Comparison of ENCODE assay signal across 8 cellular contexts in the genomic region with DNA sequence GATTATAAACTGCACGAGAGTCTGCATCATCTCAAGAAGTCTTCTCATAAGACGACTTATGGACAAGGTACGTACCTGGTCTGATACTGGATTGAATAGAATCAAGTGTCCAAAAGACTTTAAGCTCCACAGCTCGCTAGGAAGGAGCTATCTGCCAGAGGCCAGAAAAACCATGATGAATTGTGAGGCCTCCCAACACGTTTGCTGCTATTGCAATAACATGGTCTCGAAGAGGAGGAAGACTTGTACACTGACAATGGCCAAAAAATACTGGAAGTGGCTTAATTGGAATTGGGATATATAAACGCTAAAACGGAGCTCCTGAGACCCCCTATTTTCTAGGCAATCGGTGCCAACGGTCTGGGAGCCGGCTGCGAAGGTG. TPM values are rescaled to one million over a fixed set of nuclear protein-coding genes. Genes with fewer than 3 reads are reported as not detected.
DNase-seq lines count a peak whose midpoint lies in the region; ATAC-seq and TF ChIP-seq lines count a peak whose summit lies in the region.

No MANE protein-coding gene starts in this region.

- H2AFZ ChIP-seq in H9 (ENCODE audit: low read length) (no peak overlapping the region), neural cell (ENCODE audit: low read depth, low read length) (peak overlapping the region; percentile 89)

- H4K8ac ChIP-seq in H9 (replicated peaks; ENCODE audit: insufficient read length, low read depth, low read length): no peak overlapping the region

- H3K23ac ChIP-seq in H9 (ENCODE audit: insufficient read length, low read depth, low read length): no peak overlapping the region

- H3K4me3 Mint-ChIP-seq in H9 (peak overlapping the region; percentile 80 to 84), endothelial cell (ENCODE audit: unreplicated experiment) (peak overlapping the region; percentile 97)

- H3K4me1 Mint-ChIP-seq in H9: peaks cover 18 to 23% of the 10 kb centered on the region in 2 experiments
- peaks cover 5% of the 10 kb centered on the region for H3K4me1 Mint-ChIP-seq in endothelial cell (ENCODE audit: unreplicated experiment)

- no peak overlapping the region; the same call in 1 of the 2 replicates for H3K14ac ChIP-seq in H9 (ENCODE audit: insufficient read depth, low read length)

- H3K36me3 Mint-ChIP-seq in H9 (ENCODE audit: insufficient read depth in 1 of 3, low read depth in 3 of 3) (peaks cover 0 to 13% (median 11%) of the 10 kb centered on the region in 3 experiments; a peak in 5 of 7 replicates), endothelial cell (ENCODE audit: low read depth, unreplicated experiment) (peaks cover 9% of the 10 kb centered on the region)

- H3K18ac ChIP-seq in H9 (ENCODE audit: insufficient read length, low read depth, low read length): no peak overlapping the region

- no peak for TF ChIP-seq RAD21 in neural cell (conservative IDR thresholded peaks at IDR 0.05)

- no peaks in the 10 kb centered on the region; the same call in 1 of the 2 replicates for H3K27me3 Mint-ChIP-seq in H9 (ENCODE audit: low read depth)
- H3K27me3 Mint-ChIP-seq in endothelial cell (ENCODE audit: unreplicated experiment): no peaks in the 10 kb centered on the region

- H3F3A ChIP-seq in neural cell (ENCODE audit: insufficient read depth, low read length, poor library complexity, severe bottlenecking): no peaks in the 10 kb centered on the region

- no peak for ATAC-seq in HG02884 (IDR thresholded peaks at IDR 0.05; ENCODE audit: unreplicated experiment)
- no peak for ATAC-seq in GM21825 (IDR thresholded peaks at IDR 0.05; ENCODE audit: unreplicated experiment)
- no peak for ATAC-seq in HG02840 (IDR thresholded peaks at IDR 0.05; ENCODE audit: low FRiP score, unreplicated experiment)

- H3K27ac Mint-ChIP-seq in H9 (no peak overlapping the region), endothelial cell (ENCODE audit: unreplicated experiment) (peak overlapping the region; percentile 80)

- no peak overlapping the region for H2BK12ac ChIP-seq in H9 (ENCODE audit: insufficient read length, low read depth, low read length)

- no peaks in the 10 kb centered on the region for H3K79me2 ChIP-seq in H9 (ENCODE audit: insufficient read depth, low read length)
- H3K79me2 ChIP-seq in neural cell (replicated peaks; ENCODE audit: insufficient read depth, low read length): no peaks in the 10 kb centered on the region

- TF ChIP-seq EP300 in neural cell (conservative IDR thresholded peaks at IDR 0.05; ENCODE audit: poor library complexity, severe bottlenecking): no peak

- H3K9me2 ChIP-seq in neural cell (ENCODE audit: insufficient read depth, low read length): no peaks in the 10 kb centered on the region

- H4K20me1 ChIP-seq in H9 (ENCODE audit: control insufficient read depth, insufficient read depth, insufficient read length) (no peaks in the 10 kb centered on the region), neural cell (ENCODE audit: insufficient read depth) (no peaks in the 10 kb centered on the region)

- H2AK5ac ChIP-seq in H9 (ENCODE audit: insufficient read length, low read length): no peak overlapping the region

- H3K9me3 Mint-ChIP-seq in H9 (no peaks in the 10 kb centered on the region; a peak in 1 of 5 replicates), endothelial cell (ENCODE audit: unreplicated experiment) (no peaks in the 10 kb centered on the region)

- no peak overlapping the region for H3T11ph ChIP-seq in H9 (ENCODE audit: low read length)

- H2BK5ac ChIP-seq in H9 (ENCODE audit: insufficient read length, low read length): no peak overlapping the region

- H3K27me3 ChIP-seq in H9 (ENCODE audit: insufficient read depth, low read length) (no peaks in the 10 kb centered on the region), neural cell (ENCODE audit: insufficient read depth, low read depth, low read length) (no peaks in the 10 kb centered on the region)

- H3K23me2 ChIP-seq in H9 (ENCODE audit: insufficient read length, low read depth, low read length, poor library complexity, severe bottlenecking): peaks cover 7% of the 10 kb centered on the region

- H3K56ac ChIP-seq in H9 (ENCODE audit: insufficient read length, low read depth, low read length): no peak overlapping the region

- no peak overlapping the region for H3K4ac ChIP-seq in H9 (ENCODE audit: low read depth, low read length)

- H3K27ac ChIP-seq in H9 (ENCODE audit: insufficient read length, low read depth, low read length) (no peak overlapping the region), neural cell (ENCODE audit: low read length) (peak overlapping the region; percentile 81)

- no peak overlapping the region for H4K91ac ChIP-seq in H9 (ENCODE audit: insufficient read length, low read depth, low read length)

- 0 out of 2 replicates have a peak, but pooled peaks cover 2% of the 10 kb centered on the region for H3K4me1 ChIP-seq in H9 (ENCODE audit: insufficient read depth, low read length)

- TF ChIP-seq CTCF in H9 (conservative IDR thresholded peaks at IDR 0.05) (no peak), endothelial cell (IDR thresholded peaks at IDR 0.05; ENCODE audit: unreplicated experiment) (no peak), neural cell (IDR thresholded peaks at IDR 0.05; ENCODE audit: poor library complexity, severe bottlenecking) (no peak)

- H4K5ac ChIP-seq in H9 (ENCODE audit: insufficient read length, low read depth, low read length): no peak overlapping the region

- no peaks in the 10 kb centered on the region for H3K9me3 ChIP-seq in H9 (ENCODE audit: control insufficient read depth, low read depth, low read length)
- no peaks in the 10 kb centered on the region for H3K9me3 ChIP-seq in neural cell (ENCODE audit: low read length)

- H3K79me1 ChIP-seq in H9 (ENCODE audit: insufficient read depth, low read depth, low read length, poor library complexity, severe bottlenecking): no peaks in the 10 kb centered on the region

- H3K9ac ChIP-seq in H9 (ENCODE audit: extremely low read depth, insufficient read length, low read length) (no peak overlapping the region), neural cell (ENCODE audit: low read length) (peak overlapping the region; percentile 84)

- H2BK15ac ChIP-seq in H9 (ENCODE audit: low read depth, low read length): no peak overlapping the region

- H3K36me3 ChIP-seq in neural cell (ENCODE audit: insufficient read depth, low read length): no peaks in the 10 kb centered on the region

- H3K4me3 ChIP-seq in neural cell (ENCODE audit: low read length): peak overlapping the region; percentile 83

- DNase-seq in H9 (no peak), RPMI8226 (peak; percentile 37), endothelial cell (ENCODE audit: low spot score) (no peak)
- DNase-seq in stimulated activated naive CD4-positive, alpha-beta T cell (lab: John Stamatoyannopoulos, UW): no peak

- peak overlapping the region; percentile 85 for H3K4me2 ChIP-seq in H9 (ENCODE audit: insufficient read depth, insufficient read length, low read length)
- peak overlapping the region; percentile 100 for H3K4me2 ChIP-seq in neural cell (ENCODE audit: low read length)

- H2BK120ac ChIP-seq in H9 (ENCODE audit: low read depth, low read length, poor library complexity, severe bottlenecking): no peak overlapping the region

- no peak overlapping the region for H2BK20ac ChIP-seq in H9 (ENCODE audit: low read depth, low read length, poor library complexity, severe bottlenecking)

- WGBS in H9 (ENCODE audit: extremely low coverage, insufficient read length, low lambda C conversion rate): no CpG with 5 or more reads among the region's 12 CpGs

TF ChIP-seq in neural cell, 6 proteins besides CTCF, POLR2A, EP300 and RAD21:
- no peak for TF ChIP-seq MXI1 (conservative IDR thresholded peaks at IDR 0.05; ENCODE audit: poor library complexity, severe bottlenecking)
- no peak for TF ChIP-seq POLR2AphosphoS5 (IDR thresholded peaks at IDR 0.05)
- no peak for TF ChIP-seq TAF1 (IDR thresholded peaks at IDR 0.05; ENCODE audit: low read depth)
- TF ChIP-seq EZH2 (IDR thresholded peaks at IDR 0.05; ENCODE audit: borderline replicate concordance, insufficient read depth, low read length, poor library complexity, severe bottlenecking): no peak
- no peak for TF ChIP-seq SMC3 (conservative IDR thresholded peaks at IDR 0.05; ENCODE audit: poor library complexity)
- TF ChIP-seq, protein P1, sequence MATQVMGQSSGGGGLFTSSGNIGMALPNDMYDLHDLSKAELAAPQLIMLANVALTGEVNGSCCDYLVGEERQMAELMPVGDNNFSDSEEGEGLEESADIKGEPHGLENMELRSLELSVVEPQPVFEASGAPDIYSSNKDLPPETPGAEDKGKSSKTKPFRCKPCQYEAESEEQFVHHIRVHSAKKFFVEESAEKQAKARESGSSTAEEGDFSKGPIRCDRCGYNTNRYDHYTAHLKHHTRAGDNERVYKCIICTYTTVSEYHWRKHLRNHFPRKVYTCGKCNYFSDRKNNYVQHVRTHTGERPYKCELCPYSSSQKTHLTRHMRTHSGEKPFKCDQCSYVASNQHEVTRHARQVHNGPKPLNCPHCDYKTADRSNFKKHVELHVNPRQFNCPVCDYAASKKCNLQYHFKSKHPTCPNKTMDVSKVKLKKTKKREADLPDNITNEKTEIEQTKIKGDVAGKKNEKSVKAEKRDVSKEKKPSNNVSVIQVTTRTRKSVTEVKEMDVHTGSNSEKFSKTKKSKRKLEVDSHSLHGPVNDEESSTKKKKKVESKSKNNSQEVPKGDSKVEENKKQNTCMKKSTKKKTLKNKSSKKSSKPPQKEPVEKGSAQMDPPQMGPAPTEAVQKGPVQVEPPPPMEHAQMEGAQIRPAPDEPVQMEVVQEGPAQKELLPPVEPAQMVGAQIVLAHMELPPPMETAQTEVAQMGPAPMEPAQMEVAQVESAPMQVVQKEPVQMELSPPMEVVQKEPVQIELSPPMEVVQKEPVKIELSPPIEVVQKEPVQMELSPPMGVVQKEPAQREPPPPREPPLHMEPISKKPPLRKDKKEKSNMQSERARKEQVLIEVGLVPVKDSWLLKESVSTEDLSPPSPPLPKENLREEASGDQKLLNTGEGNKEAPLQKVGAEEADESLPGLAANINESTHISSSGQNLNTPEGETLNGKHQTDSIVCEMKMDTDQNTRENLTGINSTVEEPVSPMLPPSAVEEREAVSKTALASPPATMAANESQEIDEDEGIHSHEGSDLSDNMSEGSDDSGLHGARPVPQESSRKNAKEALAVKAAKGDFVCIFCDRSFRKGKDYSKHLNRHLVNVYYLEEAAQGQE (IDR thresholded peaks at IDR 0.05; ENCODE audit: borderline replicate concordance): no peak

RNA-seq across cellular contexts. Expression of gene DNAJC28, which starts 0.5 kb away (rescaled TPM):
- total RNA-seq in H9 (2021) (3.4 and 3.7 TPM in 2 replicates), endothelial cell (ENCODE audit: unreplicated experiment) (3.3 TPM)
- polyA plus RNA-seq in neural cell: 5.5 and 6.0 TPM in 2 replicates
- polyA minus RNA-seq in neural cell: 9.8 and 10.5 TPM in 2 replicates

RNA-seq across cellular contexts. Expression of gene TMEM50B, which starts 11.2 kb away (rescaled TPM):
- total RNA-seq in H9 (2021): 14.8 and 17.6 TPM in 2 replicates
- 35.5 TPM for total RNA-seq in endothelial cell (ENCODE audit: unreplicated experiment)
- 69.4 and 71.8 TPM in 2 replicates for polyA plus RNA-seq in neural cell
- polyA minus RNA-seq in neural cell: 34.3 and 40.2 TPM in 2 replicates

RNA-seq across cellular contexts. Expression of gene GART, which starts 50.9 kb away (rescaled TPM):
- 161 and 162 TPM in 2 replicates for total RNA-seq in H9 (2021)
- total RNA-seq in endothelial cell (ENCODE audit: unreplicated experiment): 76.1 TPM
- 87.5 and 107 TPM in 2 replicates for polyA plus RNA-seq in neural cell
- polyA minus RNA-seq in neural cell: 82.3 and 110 TPM in 2 replicates

RNA-seq across cellular contexts. Expression of gene SON, which starts 51.9 kb away (rescaled TPM):
- total RNA-seq in H9 (2021) (319 and 329 TPM in 2 replicates), endothelial cell (ENCODE audit: unreplicated experiment) (311 TPM)
- 121 and 123 TPM in 2 replicates for polyA plus RNA-seq in neural cell
- polyA minus RNA-seq in neural cell: 221 and 290 TPM in 2 replicates
